Comparison of ENCODE assay signal across 22 cellular contexts in genomic region chr3:146153429-146153828, GRCh38. TPM values are rescaled to one million over a fixed set of nuclear protein-coding genes. Genes with fewer than 3 reads are reported as not detected.
DNase-seq lines count a peak whose midpoint lies in the region; ATAC-seq and TF ChIP-seq lines count a peak whose summit lies in the region.
"Had no signal": no experiment of that assay in that cellular context is flagged by ENCODE, and none has a peak within 500 bp of the region (broad histone marks: within the 10 kb centered on the region; RNA-seq: fewer than 3 reads in every experiment).

No MANE protein-coding gene starts in this region.

- H3K4me3 ChIP-seq in breast epithelium = no peak overlapping the region
- H3K4me3 ChIP-seq in esophagus squamous epithelium = peak overlapping the region in 1 of 4 donors; percentile 26
- no peak overlapping the region for H3K4me3 ChIP-seq in uterus
- H3K4me3 ChIP-seq: adrenal gland, testis had no signal

- H3K27ac ChIP-seq in breast epithelium = peak overlapping the region in 1 of 2 donors; percentile 46
- H3K27ac ChIP-seq in esophagus squamous epithelium = peak overlapping the region in 3 of 4 donors; percentile 15 to 62 (median 51)
- peak overlapping the region; percentile 69 to 97 for H3K27ac ChIP-seq in uterus
- H3K27ac ChIP-seq: adrenal gland, testis had no signal

- H3K36me3 ChIP-seq in breast epithelium (no peaks in the 10 kb centered on the region), esophagus squamous epithelium (peaks cover 0 to 7% (median 0%) of the 10 kb centered on the region in 3 donors), uterus (no peaks in the 10 kb centered on the region)
- H3K36me3 ChIP-seq: adrenal gland, BE2C had no signal

- TF ChIP-seq CTCF in MCF 10A (IDR thresholded peaks at IDR 0.05; ENCODE audit: unreplicated experiment) (no peak), breast epithelium (IDR thresholded peaks at IDR 0.05) (no peak), esophagus squamous epithelium (IDR thresholded peaks at IDR 0.05) (no peak), osteocyte (IDR thresholded peaks at IDR 0.05) (no peak), uterus (IDR thresholded peaks at IDR 0.05) (no peak)

- peaks cover 22% of the 10 kb centered on the region for H3K36me3 Mint-ChIP-seq in MCF 10A (ENCODE audit: insufficient read depth, unreplicated experiment)
- H3K36me3 Mint-ChIP-seq in osteocyte (ENCODE audit: unreplicated experiment) = peaks cover 7% of the 10 kb centered on the region
- H3K36me3 Mint-ChIP-seq: stimulated activated effector memory CD8-positive, alpha-beta T cell treated with anti-CD3 and anti-CD28 coated beads, Interleukin-12 subunit alpha, Interleukin-12 subunit beta, amount 100 ng/mL, for 72 hours had no signal

- H3K27ac Mint-ChIP-seq in MCF 10A (ENCODE audit: low read depth, unreplicated experiment) (peak overlapping the region; percentile 74), osteocyte (ENCODE audit: unreplicated experiment) (peak overlapping the region; percentile 98)
- H3K27ac Mint-ChIP-seq: activated T-cell treated with anti-CD3 and anti-CD28 coated beads, Interleukin-2, amount 50 U/mL, for 24 hours; stimulated activated effector memory CD8-positive, alpha-beta T cell treated with anti-CD3 and anti-CD28 coated beads, Interleukin-12 subunit alpha, Interleukin-12 subunit beta, amount 100 ng/mL, for 72 hours had no signal

- no peak overlapping the region for H3K4me3 Mint-ChIP-seq in MCF 10A (ENCODE audit: unreplicated experiment)
- H3K4me3 Mint-ChIP-seq in osteocyte (ENCODE audit: unreplicated experiment) = peak overlapping the region; percentile 64
- H3K4me3 Mint-ChIP-seq: activated T-cell treated with anti-CD3 and anti-CD28 coated beads, Interleukin-2, amount 50 U/mL, for 24 hours; stimulated activated effector memory CD8-positive, alpha-beta T cell treated with anti-CD3 and anti-CD28 coated beads, Interleukin-12 subunit alpha, Interleukin-12 subunit beta, amount 100 ng/mL, for 72 hours had no signal

- intact Hi-C loops in MCF 10A (cut with micrococcal nuclease) (no loop called here), breast epithelium (cut with DNase I; ENCODE audit: low total_unique reads) (no loop called here), esophagus squamous epithelium (cut with DNase I) (no loop called here), uterus (cut with DNase I; ENCODE audit: low total_unique reads) (no loop called here)

- POLR2A ChIA-PET in MCF 10A (lab: Yijun Ruan, JAX) = interaction anchor here (0.7 to 1.1 kb wide), 3 partner anchors 11 to 20 kb away, joined by 3 to 5 read pairs (median 3); no protein-coding TSS in a partner anchor

- TF ChIP-seq POLR2A in breast epithelium (IDR thresholded peaks at IDR 0.05) = no peak
- no peak for TF ChIP-seq POLR2A in esophagus squamous epithelium (IDR thresholded peaks at IDR 0.05)
- TF ChIP-seq POLR2A in uterus (IDR thresholded peaks at IDR 0.05) = no peak

- no TSS peak for BruUV-seq in MCF 10A (replicated peaks; lab: Mats Ljungman, UMichigan)

- H3K27me3 Mint-ChIP-seq in MCF 10A (ENCODE audit: insufficient read depth, unreplicated experiment) (no peaks in the 10 kb centered on the region), osteocyte (ENCODE audit: unreplicated experiment) (no peaks in the 10 kb centered on the region)

- H3K9me3 ChIP-seq in breast epithelium (no peaks in the 10 kb centered on the region), esophagus squamous epithelium (no peaks in the 10 kb centered on the region), uterus (no peaks in the 10 kb centered on the region)
- H3K9me3 ChIP-seq: adrenal gland, BE2C, testis had no signal

- H3K4me1 ChIP-seq in breast epithelium = peaks cover 0 to 12% of the 10 kb centered on the region in 2 donors
- peaks cover 9 to 57% (median 18%) of the 10 kb centered on the region in 3 donors for H3K4me1 ChIP-seq in esophagus squamous epithelium
- H3K4me1 ChIP-seq in uterus = peaks cover 4 to 17% of the 10 kb centered on the region in 2 donors
- H3K4me1 ChIP-seq: BE2C, testis had no signal

- H3K4me1 Mint-ChIP-seq in MCF 10A (ENCODE audit: insufficient read depth, unreplicated experiment) (peaks cover 38% of the 10 kb centered on the region), osteocyte (ENCODE audit: unreplicated experiment) (peaks cover 83% of the 10 kb centered on the region)
- H3K4me1 Mint-ChIP-seq: stimulated activated effector memory CD8-positive, alpha-beta T cell treated with anti-CD3 and anti-CD28 coated beads, Interleukin-12 subunit alpha, Interleukin-12 subunit beta, amount 100 ng/mL, for 72 hours had no signal

- DNase-seq in MCF 10A (ENCODE audit: unreplicated experiment) (no peak), breast epithelium (ENCODE audit: low spot score in 2 of 2) (no peak), esophagus squamous epithelium (lab: John Stamatoyannopoulos, UW) (no peak), osteocyte (ENCODE audit: extremely low spot score, unreplicated experiment) (no peak), uterus (no peak), T-helper 9 cell (no peak), NOMO-1 treated with DMSO at 0.1 percent for 48 hours (lab: John Stamatoyannopoulos, UW; ENCODE audit: unreplicated experiment) (no peak)
- DNase-seq: activated CD4-positive, alpha-beta T cell treated with anti-CD3 and anti-CD28 coated beads for 1 hour; activated naive CD4-positive, alpha-beta T cell; activated T-cell treated with anti-CD3 and anti-CD28 coated beads, Interleukin-2, amount 50 U/mL, for 24 hours; adrenal gland; BE2C; DND-41; NCI-H1092; NCI-H1930; occipital lobe; SHP77 treated with DMSO at 0.1 percent for 48 hours; stimulated activated CD4-positive, alpha-beta T cell treated with anti-CD3 and anti-CD28 coated beads, Interleukin-1b, Interleukin-23, amount 100 ng/mL, for 48 hours; testis had no signal

- H3K9me3 Mint-ChIP-seq in MCF 10A (ENCODE audit: unreplicated experiment) = no peaks in the 10 kb centered on the region
- H3K9me3 Mint-ChIP-seq in osteocyte (ENCODE audit: unreplicated experiment) = no peaks in the 10 kb centered on the region
- H3K9me3 Mint-ChIP-seq: activated T-cell treated with anti-CD3 and anti-CD28 coated beads, Interleukin-2, amount 50 U/mL, for 24 hours; stimulated activated effector memory CD8-positive, alpha-beta T cell treated with anti-CD3 and anti-CD28 coated beads, Interleukin-12 subunit alpha, Interleukin-12 subunit beta, amount 100 ng/mL, for 72 hours had no signal

- H3K27me3 ChIP-seq in breast epithelium (no peaks in the 10 kb centered on the region), esophagus squamous epithelium (no peaks in the 10 kb centered on the region), uterus (no peaks in the 10 kb centered on the region)
- H3K27me3 ChIP-seq: adrenal gland, testis had no signal

- 69 to 85% methylated on average over 4 of the region's 4 CpGs for WGBS in esophagus squamous epithelium, 2 donors

- no peak for ATAC-seq in HG03175 (IDR thresholded peaks at IDR 0.05; ENCODE audit: unreplicated experiment)
- ATAC-seq: stimulated activated effector memory CD8-positive, alpha-beta T cell treated with anti-CD3 and anti-CD28 coated beads, Interleukin-12 subunit alpha, Interleukin-12 subunit beta, amount 100 ng/mL, for 72 hours had no signal

- CTCF ChIA-PET in MCF 10A (lab: Yijun Ruan, JAX) = interaction anchor here (0.6 to 1.4 kb wide), 3 partner anchors 15 to 88 kb away, joined by 3 read pairs; no protein-coding TSS in a partner anchor

RNA-seq across cellular contexts. Expression of gene PLOD2, which starts 7.6 kb away (rescaled TPM):
- total RNA-seq in MCF 10A (2022) (109 and 149 TPM in 2 replicates), breast epithelium (10 to 100 TPM; 33.2 to 71.5 (median 35.7) TPM), esophagus squamous epithelium (10 to 100 TPM; 13.3 to 29.1 (median 23.2) TPM), osteocyte (96.1 and 97.1 TPM in 2 replicates), uterus (10 to 100 TPM; 23.5 to 83.2 (median 45.7) TPM)
- total RNA-seq: OCI-LY7 had no signal
